Comparison of ENCODE assay signal across 1 cellular context in genomic region chr1:206004821-206005220, GRCh38.
TF ChIP-seq lines count a peak whose summit lies in the region.

No MANE protein-coding gene starts in this region.

TF ChIP-seq in K562, 482 proteins besides CTCF, POLR2A, EP300 and RAD21 (continued from another document):
- TF ChIP-seq ZBTB33 (CRISPR knock-in tag; IDR thresholded peaks at IDR 0.05) (peak; percentile 57; the same call in 1 of the 2 replicates), HBP1 (CRISPR knock-in tag; IDR thresholded peaks at IDR 0.05) (0 out of 2 replicates have a peak, but pooled peaks have one; percentile 1), SRSF7 (optimal IDR thresholded peaks at IDR 0.05; ENCODE audit: low read depth, low read length) (no peak), CBX3 (IDR thresholded peaks at IDR 0.05; ENCODE audit: borderline replicate concordance in 1 of 2, low read length in 2 of 2) (no peak)
